1 cellular context compared by ENCODE assay signal in the genomic region with DNA sequence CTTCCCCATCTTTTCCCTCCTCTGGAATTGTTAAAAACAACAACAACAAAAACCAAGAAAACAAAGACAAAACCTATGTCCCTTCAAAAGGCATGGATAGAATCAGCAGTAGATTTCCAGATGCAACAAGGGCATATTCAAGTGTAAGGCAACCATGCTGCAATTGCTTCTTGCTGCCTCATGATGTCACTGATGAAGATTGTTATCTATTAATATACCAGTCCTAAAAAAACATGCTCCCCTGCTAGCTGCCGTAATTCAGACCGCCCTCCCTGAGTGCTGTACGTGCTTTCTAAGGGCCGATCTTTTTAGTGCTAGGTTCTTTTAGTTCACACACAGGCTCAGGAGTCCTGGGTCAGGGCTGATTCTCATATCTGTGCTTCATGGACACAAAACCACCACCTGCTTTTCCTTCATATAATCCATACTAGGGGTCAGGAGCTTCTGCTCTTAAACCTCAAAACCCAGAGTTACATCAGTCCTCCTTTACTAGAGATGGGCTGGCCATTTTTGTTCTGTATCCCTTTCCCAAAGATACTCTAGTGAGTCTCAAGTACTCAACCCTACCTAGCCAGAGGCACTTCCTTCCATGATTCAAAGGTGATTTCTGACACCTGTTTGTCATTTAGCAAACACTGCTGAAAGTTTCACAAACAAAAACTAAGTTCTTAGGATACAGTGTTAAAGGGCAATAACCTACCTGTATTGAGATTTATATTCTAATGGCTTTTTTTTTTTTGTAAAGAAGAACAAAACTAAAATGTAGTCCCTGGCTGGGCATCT.
TF ChIP-seq lines count a peak whose summit lies in the region.

No MANE protein-coding gene starts in this region.

TF ChIP-seq in HCT116, 20 proteins besides CTCF, POLR2A, EP300 and RAD21 (continued from another document):
- TF ChIP-seq, protein P1, sequence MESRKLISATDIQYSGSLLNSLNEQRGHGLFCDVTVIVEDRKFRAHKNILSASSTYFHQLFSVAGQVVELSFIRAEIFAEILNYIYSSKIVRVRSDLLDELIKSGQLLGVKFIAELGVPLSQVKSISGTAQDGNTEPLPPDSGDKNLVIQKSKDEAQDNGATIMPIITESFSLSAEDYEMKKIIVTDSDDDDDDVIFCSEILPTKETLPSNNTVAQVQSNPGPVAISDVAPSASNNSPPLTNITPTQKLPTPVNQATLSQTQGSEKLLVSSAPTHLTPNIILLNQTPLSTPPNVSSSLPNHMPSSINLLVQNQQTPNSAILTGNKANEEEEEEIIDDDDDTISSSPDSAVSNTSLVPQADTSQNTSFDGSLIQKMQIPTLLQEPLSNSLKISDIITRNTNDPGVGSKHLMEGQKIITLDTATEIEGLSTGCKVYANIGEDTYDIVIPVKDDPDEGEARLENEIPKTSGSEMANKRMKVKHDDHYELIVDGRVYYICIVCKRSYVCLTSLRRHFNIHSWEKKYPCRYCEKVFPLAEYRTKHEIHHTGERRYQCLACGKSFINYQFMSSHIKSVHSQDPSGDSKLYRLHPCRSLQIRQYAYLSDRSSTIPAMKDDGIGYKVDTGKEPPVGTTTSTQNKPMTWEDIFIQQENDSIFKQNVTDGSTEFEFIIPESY (IDR thresholded peaks at IDR 0.05; ENCODE audit: extremely low read depth, insufficient replicate concordance, low read length): no peak
- TF ChIP-seq POLR2AphosphoS5 (IDR thresholded peaks at IDR 0.05; ENCODE audit: low read depth, low read length): no peak
